Comparison of ENCODE assay signal across 20 cellular contexts in genomic region chr18:3758531-3758930, GRCh38.
A peak's percentile ranks its signal among the peaks of the same experiment; 100 is the strongest.
DNase-seq lines count a peak whose midpoint lies in the region; ATAC-seq, FAIRE-seq and TF ChIP-seq lines count a peak whose summit lies in the region.
"Had no signal": no experiment of that assay in that cellular context is flagged by ENCODE, and none has a peak within 500 bp of the region (broad histone marks: within the 10 kb centered on the region; RNA-seq: fewer than 3 reads in every experiment).

No MANE protein-coding gene starts in this region.

- no peak overlapping the region for H3K27ac Mint-ChIP-seq in activated naive CD8-positive, alpha-beta T cell treated with anti-CD3 and anti-CD28 coated beads, Interleukin-2, amount 50 U/mL, for 24 hours
- H3K27ac Mint-ChIP-seq: activated CD8-positive, alpha-beta T cell treated with anti-CD3 and anti-CD28 coated beads for 36 hours; activated T-helper 2 cell treated with anti-CD3 and anti-CD28 coated beads, Interferon-gamma antibody, Interleukin-2, Interleukin-4, amounts not matched to agents 10 μg/mL and 5 μg/mL and 100 μg/mL, durations not matched to agents 14 hours and 24 hours and 36 hours; H9 had no signal

- H3K9me3 ChIP-seq in HCT116 (ENCODE audit: control insufficient read depth in 1 of 2, insufficient read depth in 1 of 2, low read depth in 1 of 2, low read length in 2 of 2) (no peaks in the 10 kb centered on the region), esophagus muscularis mucosa (peaks cover 0 to 18% (median 13%) of the 10 kb centered on the region in 4 donors), heart right ventricle (peaks cover 0 to 34% (median 9%) of the 10 kb centered on the region in 11 donors)
- H3K9me3 ChIP-seq: suprapubic skin had no signal

- no peaks in the 10 kb centered on the region for H3K79me2 ChIP-seq in HCT116 (ENCODE audit: insufficient read depth, low read length)

- H3K9ac ChIP-seq in HCT116 (ENCODE audit: low read length), result no peak overlapping the region

- no peaks in the 10 kb centered on the region for H4K20me1 ChIP-seq in HCT116 (ENCODE audit: insufficient read depth)

- no peaks in the 10 kb centered on the region for H3K36me3 Mint-ChIP-seq in activated naive CD8-positive, alpha-beta T cell treated with anti-CD3 and anti-CD28 coated beads, Interleukin-2, amount 50 U/mL, for 24 hours (ENCODE audit: low read depth)

- POLR2A ChIA-PET in HCT116 (lab: Charles Lee), result no interaction called here

- WGBS in esophagus muscularis mucosa, result 84% methylated on average over 7 of the region's 7 CpGs
- 89 to 93% methylated on average over 7 of the region's 7 CpGs for WGBS in heart right ventricle, 2 donors

- H3K27ac ChIP-seq in HCT116 (ENCODE audit: low read depth, low read length) (no peak overlapping the region), esophagus muscularis mucosa (replicated peaks in 1 of 4) (no peak overlapping the region), heart right ventricle (no peak overlapping the region)
- H3K27ac ChIP-seq: suprapubic skin had no signal

- no peak overlapping the region for H3K4me3 Mint-ChIP-seq in activated naive CD8-positive, alpha-beta T cell treated with anti-CD3 and anti-CD28 coated beads, Interleukin-2, amount 50 U/mL, for 24 hours
- H3K4me3 Mint-ChIP-seq: activated CD8-positive, alpha-beta T cell treated with anti-CD3 and anti-CD28 coated beads for 36 hours; H9 had no signal

- H3K27me3 ChIP-seq in HCT116 (ENCODE audit: insufficient read depth, low read length), result no peaks in the 10 kb centered on the region
- no peaks in the 10 kb centered on the region for H3K27me3 ChIP-seq in esophagus muscularis mucosa
- H3K27me3 ChIP-seq in heart right ventricle, result no peaks in the 10 kb centered on the region
- H3K27me3 ChIP-seq: suprapubic skin had no signal

- ATAC-seq in HCT116 (no peak), esophagus mucosa (peak; percentile 80), HG03025 (IDR thresholded peaks at IDR 0.05; ENCODE audit: low FRiP score, unreplicated experiment) (no peak), heart right ventricle (no peak)
- no peak for ATAC-seq in activated naive CD8-positive, alpha-beta T cell treated with anti-CD3 and anti-CD28 coated beads, Interleukin-2, amount 50 U/mL, for 24 hours
- ATAC-seq: activated CD8-positive, alpha-beta T cell treated with anti-CD3 and anti-CD28 coated beads for 36 hours had no signal

- peak; percentile 91 for DNase-seq in A172 (ENCODE audit: low spot score)
- peak; percentile 6 for DNase-seq in HCT116 (ENCODE audit: low read depth, low spot score)
- peak; percentile 61 for DNase-seq in RCC 7860 (ENCODE audit: low spot score)
- DNase-seq in esophagus muscularis mucosa (ENCODE audit: extremely low spot score), result no peak
- no peak for DNase-seq in heart right ventricle
- no peak for DNase-seq in activated naive CD8-positive, alpha-beta T cell treated with anti-CD3 and anti-CD28 coated beads, Interleukin-2, amount 50 U/mL, for 24 hours
- DNase-seq: ACHN; activated CD8-positive, alpha-beta T cell treated with anti-CD3 and anti-CD28 coated beads for 36 hours; aorta; COR-L47; H9; NCI-H1436; NCI-H69; Right ventricle myocardium superior; stimulated activated CD4-positive, alpha-beta T cell treated with anti-CD3 and anti-CD28 coated beads, Interleukin-15, amount 100 ng/mL, for 24 hours had no signal

- no peaks in the 10 kb centered on the region for H3K4me1 ChIP-seq in HCT116 (ENCODE audit: control insufficient read depth in 1 of 2, insufficient read depth in 2 of 2, low read length in 2 of 2)
- H3K4me1 ChIP-seq in esophagus muscularis mucosa, result no peaks in the 10 kb centered on the region
- H3K4me1 ChIP-seq in heart right ventricle, result peaks cover 0 to 8% (median 0%) of the 10 kb centered on the region in 9 donors
- H3K4me1 ChIP-seq: suprapubic skin had no signal

- TF ChIP-seq RAD21 in HCT116 (IDR thresholded peaks at IDR 0.05; ENCODE audit: low read depth), result no peak

- H3K36me3 ChIP-seq in HCT116 (ENCODE audit: control insufficient read depth in 1 of 2, insufficient read depth in 2 of 2, low read length in 2 of 2) (no peaks in the 10 kb centered on the region), esophagus muscularis mucosa (no peaks in the 10 kb centered on the region), heart right ventricle (no peaks in the 10 kb centered on the region)
- H3K36me3 ChIP-seq: suprapubic skin had no signal

- RAD21 ChIA-PET in HCT116 (lab: Charles Lee; ENCODE audit: low non-redundant PET in 1 of 2, low total read pairs in 2 of 2, uncharacterized antibody in 2 of 2, unreplicated experiment in 2 of 2), result no interaction called here

- no peaks in the 10 kb centered on the region for H3K9me2 ChIP-seq in HCT116 (ENCODE audit: insufficient read depth)

- TF ChIP-seq CTCF in HCT116 (IDR thresholded peaks at IDR 0.05 in 2 of 3, conservative IDR thresholded peaks at IDR 0.05 in 1 of 3; ENCODE audit: borderline replicate concordance in 1 of 3, insufficient read depth in 1 of 3, low read depth in 2 of 3, low read length in 2 of 3), result no peak
- no peak for TF ChIP-seq CTCF in esophagus muscularis mucosa (IDR thresholded peaks at IDR 0.05)
- TF ChIP-seq CTCF in heart right ventricle (IDR thresholded peaks at IDR 0.05), result no peak

- H2AFZ ChIP-seq in HCT116 (ENCODE audit: low read depth, low read length, poor library complexity, severe bottlenecking), result peak overlapping the region; percentile 5

- TF ChIP-seq EP300 in esophagus muscularis mucosa (IDR thresholded peaks at IDR 0.05), result no peak

- no TSS peak for BruUV-seq in HCT116 (replicated peaks; lab: Mats Ljungman, UMichigan)

- no peak for TF ChIP-seq POLR2A in HCT116 (IDR thresholded peaks at IDR 0.05; ENCODE audit: borderline replicate concordance, extremely low read depth, insufficient read depth, insufficient read length)
- TF ChIP-seq POLR2A in esophagus muscularis mucosa (IDR thresholded peaks at IDR 0.05; ENCODE audit: low read depth), result no peak

- CTCF ChIA-PET in HCT116 (lab: Charles Lee), result interaction anchor here (3.0 kb wide), 1 partner anchor 13 kb away, joined by 10 read pairs; no protein-coding TSS in a partner anchor

- H3K4me3 ChIP-seq in HCT116 (replicated peaks in 1 of 2; ENCODE audit: low read depth in 1 of 2, low read length in 2 of 2) (no peak overlapping the region), esophagus muscularis mucosa (no peak overlapping the region), heart right ventricle (no peak overlapping the region)
- H3K4me3 ChIP-seq: suprapubic skin had no signal

- intact Hi-C loops in HCT116 (cut with micrococcal nuclease) (no loop called here), esophagus muscularis mucosa (cut with DNase I) (no loop called here), heart right ventricle (cut with DNase I) (no loop called here)

- no peaks in the 10 kb centered on the region for H3K4me1 Mint-ChIP-seq in activated naive CD8-positive, alpha-beta T cell treated with anti-CD3 and anti-CD28 coated beads, Interleukin-2, amount 50 U/mL, for 24 hours

- H3K4me2 ChIP-seq in HCT116 (ENCODE audit: low read length), result no peak overlapping the region

- peaks cover 16% of the 10 kb centered on the region for H3K9me3 Mint-ChIP-seq in activated naive CD8-positive, alpha-beta T cell treated with anti-CD3 and anti-CD28 coated beads, Interleukin-2, amount 50 U/mL, for 24 hours
- H3K9me3 Mint-ChIP-seq: activated CD8-positive, alpha-beta T cell treated with anti-CD3 and anti-CD28 coated beads for 36 hours; activated T-helper 2 cell treated with anti-CD3 and anti-CD28 coated beads, Interferon-gamma antibody, Interleukin-2, Interleukin-4, amounts not matched to agents 10 μg/mL and 5 μg/mL and 100 μg/mL, durations not matched to agents 14 hours and 24 hours and 36 hours had no signal

- no peaks in the 10 kb centered on the region for H3K27me3 Mint-ChIP-seq in activated naive CD8-positive, alpha-beta T cell treated with anti-CD3 and anti-CD28 coated beads, Interleukin-2, amount 50 U/mL, for 24 hours
- H3K27me3 Mint-ChIP-seq: activated CD8-positive, alpha-beta T cell treated with anti-CD3 and anti-CD28 coated beads for 36 hours had no signal

- peak; percentile 63 for FAIRE-seq in RCC 7860 (lab: Jason Lieb, UNC)
- FAIRE-seq: keratinocyte had no signal

TF ChIP-seq in HCT116, 20 proteins besides CTCF, POLR2A, EP300 and RAD21:
- no peak for TF ChIP-seq ELF1 (IDR thresholded peaks at IDR 0.05; ENCODE audit: borderline replicate concordance, low read depth)
- TF ChIP-seq FOSL1 (IDR thresholded peaks at IDR 0.05; ENCODE audit: low read depth), result peak; percentile 25; the same call in 1 of the 2 replicates
- no peak for TF ChIP-seq POLR2AphosphoS5 (IDR thresholded peaks at IDR 0.05; ENCODE audit: low read depth, low read length)
TF ChIP-seq in HCT116: peak in this region for 1.

Comparison
In these comparisons a context has a peak if more than half of its experiments do, and no peak if none do; other contexts are left out.
1. DNase-seq: peak in A172 (single experiment), HCT116 (single experiment) and RCC 7860 (single experiment); none in esophagus muscularis mucosa (single experiment), heart right ventricle (0 of 2) and activated naive CD8-positive, alpha-beta T cell treated with anti-CD3 and anti-CD28 coated beads, Interleukin-2, amount 50 U/mL, for 24 hours (single experiment).